Comparison of ENCODE assay signal across 19 cellular contexts in the genomic region with DNA sequence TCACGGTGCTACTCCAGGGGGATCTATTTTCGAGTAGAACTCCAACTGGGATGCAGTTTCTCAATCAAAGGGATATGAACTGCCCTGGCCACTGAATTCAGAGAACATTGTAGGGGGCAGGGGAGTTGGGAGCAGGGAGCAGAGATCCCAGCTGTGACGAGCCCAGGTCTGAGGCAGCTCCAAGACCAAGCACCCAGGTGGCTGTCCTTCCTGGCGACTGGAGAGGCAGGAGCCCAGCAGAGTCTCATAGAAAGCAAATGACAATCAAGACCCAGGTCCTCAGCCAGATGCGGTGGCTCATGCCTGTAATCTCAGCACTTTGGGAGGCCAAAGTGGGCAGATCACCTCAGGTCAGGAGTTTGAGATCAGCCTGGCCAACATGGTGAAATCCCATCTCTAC.
"Had no signal": no experiment of that assay in that cellular context is flagged by ENCODE, and none has a peak within 500 bp of the region (broad histone marks: within the 10 kb centered on the region; RNA-seq: fewer than 3 reads in every experiment).

No MANE protein-coding gene starts in this region.

- H3K27me3 ChIP-seq: dorsolateral prefrontal cortex, neural progenitor cell had no signal

- H3K36me3 Mint-ChIP-seq: activated naive CD8-positive, alpha-beta T cell; T-cell; type B pancreatic cell had no signal

- H3K4me3 ChIP-seq: dorsolateral prefrontal cortex, neural progenitor cell, psoas muscle had no signal

- H3K27me3 Mint-ChIP-seq: activated CD4-positive, alpha-beta T cell treated with anti-CD3 and anti-CD28 coated beads, Interleukin-2, amount 10 ng/mL, durations not matched to agents 7 days and 5 days; activated naive CD8-positive, alpha-beta T cell; T-cell; type B pancreatic cell had no signal

- DNase-seq: activated CD4-positive, alpha-beta T cell treated with anti-CD3 and anti-CD28 coated beads, Interleukin-2, amount 10 ng/mL, durations not matched to agents 7 days and 5 days; activated gamma-delta T cell treated with Interleukin-2 at 50 U/mL for 16 hours; erythroblast; kidney; psoas muscle; right cardiac atrium; SHP77 treated with DMSO at 0.1 percent for 48 hours; SK-N-SH; small intestine; stimulated activated CD4-positive, alpha-beta T cell treated with anti-CD3 and anti-CD28 coated beads, Interleukin-15, amount 100 ng/mL, for 24 hours; stimulated activated CD4-positive, alpha-beta T cell treated with anti-CD3 and anti-CD28 coated beads, Interleukin-2, amount 100 ng/mL, for 48 hours; stimulated activated naive CD8-positive, alpha-beta T cell treated with anti-CD3 and anti-CD28 coated beads, Interleukin-15, amount 100 ng/mL, for 72 hours; T-cell had no signal

- H3K9me3 Mint-ChIP-seq: activated CD4-positive, alpha-beta T cell treated with anti-CD3 and anti-CD28 coated beads, Interleukin-2, amount 10 ng/mL, durations not matched to agents 7 days and 5 days; activated T-helper 1 cell treated with anti-CD3 and anti-CD28 coated beads, Interleukin-12 subunit alpha, Interleukin-12 subunit beta, Interleukin-2, Interleukin-4 antibody, amounts not matched to agents 30 ng/mL and 10 ng/mL and 1 ng/mL, durations not matched to agents 14 hours and 24 hours and 36 hours; stimulated activated naive CD8-positive, alpha-beta T cell treated with anti-CD3 and anti-CD28 coated beads, Interleukin-15, amount 100 ng/mL, for 72 hours; T-cell; type B pancreatic cell had no signal

- H3K36me3 ChIP-seq: neural progenitor cell had no signal

- H3K27ac Mint-ChIP-seq: activated CD4-positive, alpha-beta T cell treated with anti-CD3 and anti-CD28 coated beads, Interleukin-2, amount 10 ng/mL, durations not matched to agents 7 days and 5 days; activated naive CD8-positive, alpha-beta T cell; activated T-helper 1 cell treated with anti-CD3 and anti-CD28 coated beads, Interleukin-12 subunit alpha, Interleukin-12 subunit beta, Interleukin-2, Interleukin-4 antibody, amounts not matched to agents 30 ng/mL and 10 ng/mL and 1 ng/mL, durations not matched to agents 14 hours and 24 hours and 36 hours; neural progenitor cell; stimulated activated naive CD8-positive, alpha-beta T cell treated with anti-CD3 and anti-CD28 coated beads, Interleukin-15, amount 100 ng/mL, for 72 hours; T-cell; type B pancreatic cell had no signal

- H3K4me1 Mint-ChIP-seq: T-cell had no signal

- H3K9me3 ChIP-seq: psoas muscle, SK-N-SH had no signal

- ATAC-seq: psoas muscle; stimulated activated naive CD8-positive, alpha-beta T cell treated with anti-CD3 and anti-CD28 coated beads, Interleukin-15, amount 100 ng/mL, for 72 hours; T-cell; WTC11 had no signal

- H3K4me3 Mint-ChIP-seq: activated CD4-positive, alpha-beta T cell treated with anti-CD3 and anti-CD28 coated beads, Interleukin-2, amount 10 ng/mL, durations not matched to agents 7 days and 5 days; activated naive CD8-positive, alpha-beta T cell; activated T-helper 1 cell treated with anti-CD3 and anti-CD28 coated beads, Interleukin-12 subunit alpha, Interleukin-12 subunit beta, Interleukin-2, Interleukin-4 antibody, amounts not matched to agents 30 ng/mL and 10 ng/mL and 1 ng/mL, durations not matched to agents 14 hours and 24 hours and 36 hours; neural progenitor cell; stimulated activated naive CD8-positive, alpha-beta T cell treated with anti-CD3 and anti-CD28 coated beads, Interleukin-15, amount 100 ng/mL, for 72 hours; T-cell; type B pancreatic cell; WTC11 had no signal

- H3K4me1 ChIP-seq: neural progenitor cell, psoas muscle had no signal

- H3K27ac ChIP-seq: dorsolateral prefrontal cortex, neural progenitor cell, psoas muscle had no signal
